In genomic region chr19:31315621-31316011, GRCh38 we compare ENCODE assay signal across 24 cellular contexts. TPM values are rescaled to one million over a fixed set of nuclear protein-coding genes. Genes with fewer than 3 reads are reported as not detected.
DNase-seq lines count a peak whose midpoint lies in the region; ATAC-seq and TF ChIP-seq lines count a peak whose summit lies in the region.
"Had no signal": no experiment of that assay in that cellular context is flagged by ENCODE, and none has a peak within 500 bp of the region (broad histone marks: within the 10 kb centered on the region; RNA-seq: fewer than 3 reads in every experiment).

No MANE protein-coding gene starts in this region.

- intact Hi-C loops in CD14-positive monocyte (cut with micrococcal nuclease): no loop called here

- peak overlapping the region; percentile 74 for H3K4me2 ChIP-seq in neural progenitor cell
- H3K4me2 ChIP-seq: SK-N-SH had no signal

- H3K79me2 ChIP-seq in neural progenitor cell (ENCODE audit: low read depth): no peaks in the 10 kb centered on the region

- H2AFZ ChIP-seq in neural progenitor cell (replicated peaks): no peak overlapping the region

- H3K27me3 ChIP-seq in neural progenitor cell (no peaks in the 10 kb centered on the region), right atrium auricular region (no peaks in the 10 kb centered on the region)
- H3K27me3 ChIP-seq: esophagus squamous epithelium had no signal

- H3K9me3 ChIP-seq in neural progenitor cell (ENCODE audit: low read depth) (no peaks in the 10 kb centered on the region), right atrium auricular region (no peaks in the 10 kb centered on the region)
- H3K9me3 ChIP-seq: esophagus squamous epithelium, SK-N-SH, thoracic aorta had no signal

- TF ChIP-seq CTCF in CD14-positive monocyte (IDR thresholded peaks at IDR 0.05) (no peak), LNCaP clone FGC (IDR thresholded peaks at IDR 0.05; ENCODE audit: control insufficient read depth, extremely low read depth, insufficient read depth) (no peak), endothelial cell (IDR thresholded peaks at IDR 0.05; ENCODE audit: unreplicated experiment) (no peak), neural progenitor cell (IDR thresholded peaks at IDR 0.05) (no peak), right atrium auricular region (IDR thresholded peaks at IDR 0.05) (no peak)

- peaks cover 34% of the 10 kb centered on the region for H3F3A ChIP-seq in neural progenitor cell (ENCODE audit: low read depth)

- POLR2A ChIA-PET in naive thymus-derived CD8-positive, alpha-beta T cell (lab: Charles Lee): no interaction called here

- peak overlapping the region; percentile 96 for H3K27ac ChIP-seq in neural progenitor cell
- H3K27ac ChIP-seq in right atrium auricular region: peak overlapping the region in 1 of 2 donors; percentile 71
- H3K27ac ChIP-seq: thoracic aorta had no signal

- ATAC-seq in HG02840 (IDR thresholded peaks at IDR 0.05; ENCODE audit: low FRiP score, unreplicated experiment): no peak
- no peak for ATAC-seq in GM21526 (IDR thresholded peaks at IDR 0.05; ENCODE audit: low FRiP score, unreplicated experiment)
- ATAC-seq in naive thymus-derived CD8-positive, alpha-beta T cell: no peak
- ATAC-seq: left lobe of liver had no signal

- H4K20me1 ChIP-seq in neural progenitor cell (ENCODE audit: low read depth): no peaks in the 10 kb centered on the region

- no peak for DNase-seq in CD14-positive monocyte (ENCODE audit: low spot score)
- peak; percentile 3 for DNase-seq in LNCaP clone FGC (ENCODE audit: low read depth)
- DNase-seq in endothelial cell (ENCODE audit: low spot score): no peak
- DNase-seq in neural progenitor cell (ENCODE audit: low spot score): no peak
- no peak for DNase-seq in right atrium auricular region (ENCODE audit: low spot score)
- no peak for DNase-seq in naive thymus-derived CD8-positive, alpha-beta T cell
- DNase-seq: activated CD4-positive, alpha-beta memory T cell treated with anti-CD3 and anti-CD28 coated beads, Interleukin-2, amount 10 ng/mL, durations not matched to agents 7 days and 5 days; activated naive CD4-positive, alpha-beta T cell; activated T-cell treated with anti-CD3 and anti-CD28 coated beads, Interleukin-2, amount 50 U/mL, for 24 hours; amniotic stem cell; CD4-positive, alpha-beta T cell; DMS 273 treated with DMSO at 0.1 percent for 48 hours; esophagus squamous epithelium; GDM1; Karpas-422; NCI-H1048; NCI-H446 treated with DMSO at 0.1 percent for 48 hours; NK-92 treated with Interleukin-12 subunit alpha and Interleukin-12 subunit beta, amount 100 ng/mL, for 24 hours; T-helper 9 cell had no signal

- H3K4me1 ChIP-seq in neural progenitor cell (peaks cover 59% of the 10 kb centered on the region), right atrium auricular region (peaks cover 0 to 35% of the 10 kb centered on the region in 2 donors)

- H3K36me3 ChIP-seq in neural progenitor cell (no peaks in the 10 kb centered on the region), right atrium auricular region (no peaks in the 10 kb centered on the region)
- H3K36me3 ChIP-seq: esophagus squamous epithelium, thoracic aorta had no signal

- no peaks in the 10 kb centered on the region for H3K9me3 Mint-ChIP-seq in CD14-positive monocyte
- H3K9me3 Mint-ChIP-seq in endothelial cell (ENCODE audit: unreplicated experiment): no peaks in the 10 kb centered on the region
- no peaks in the 10 kb centered on the region for H3K9me3 Mint-ChIP-seq in neural progenitor cell
- H3K9me3 Mint-ChIP-seq in naive thymus-derived CD8-positive, alpha-beta T cell: no peaks in the 10 kb centered on the region
- H3K9me3 Mint-ChIP-seq: activated CD4-positive, alpha-beta memory T cell treated with anti-CD3 and anti-CD28 coated beads, Interleukin-2, amount 10 ng/mL, durations not matched to agents 7 days and 5 days; activated T-cell treated with anti-CD3 and anti-CD28 coated beads, Interleukin-2, amount 50 U/mL, for 24 hours; CD4-positive, alpha-beta T cell had no signal

- H3K4me3 Mint-ChIP-seq in CD14-positive monocyte (peak overlapping the region in 1 of 2 donors; percentile 81), endothelial cell (ENCODE audit: unreplicated experiment) (no peak overlapping the region), neural progenitor cell (no peak overlapping the region)
- H3K4me3 Mint-ChIP-seq in naive thymus-derived CD8-positive, alpha-beta T cell: no peak overlapping the region
- H3K4me3 Mint-ChIP-seq: activated CD4-positive, alpha-beta memory T cell treated with anti-CD3 and anti-CD28 coated beads, Interleukin-2, amount 10 ng/mL, durations not matched to agents 7 days and 5 days; activated T-cell treated with anti-CD3 and anti-CD28 coated beads, Interleukin-2, amount 50 U/mL, for 24 hours; CD4-positive, alpha-beta T cell had no signal

- H3K36me3 Mint-ChIP-seq in CD14-positive monocyte (peaks cover 12 to 28% of the 10 kb centered on the region in 2 donors), endothelial cell (ENCODE audit: low read depth, unreplicated experiment) (peaks cover 8% of the 10 kb centered on the region), neural progenitor cell (no peaks in the 10 kb centered on the region)
- H3K36me3 Mint-ChIP-seq in naive thymus-derived CD8-positive, alpha-beta T cell: no peaks in the 10 kb centered on the region

- H3K27ac Mint-ChIP-seq in CD14-positive monocyte (peak overlapping the region; percentile 94 to 99 (median 97)), endothelial cell (ENCODE audit: unreplicated experiment) (peak overlapping the region; percentile 70), neural progenitor cell (no peak overlapping the region)
- H3K27ac Mint-ChIP-seq in naive thymus-derived CD8-positive, alpha-beta T cell: no peak overlapping the region
- H3K27ac Mint-ChIP-seq: activated CD4-positive, alpha-beta memory T cell treated with anti-CD3 and anti-CD28 coated beads, Interleukin-2, amount 10 ng/mL, durations not matched to agents 7 days and 5 days; activated T-cell treated with anti-CD3 and anti-CD28 coated beads, Interleukin-2, amount 50 U/mL, for 24 hours; CD4-positive, alpha-beta T cell had no signal

- H3K27me3 Mint-ChIP-seq in CD14-positive monocyte (ENCODE audit: low read depth in 3 of 3) (no peaks in the 10 kb centered on the region), endothelial cell (ENCODE audit: unreplicated experiment) (no peaks in the 10 kb centered on the region), neural progenitor cell (ENCODE audit: insufficient read depth, low read depth) (no peaks in the 10 kb centered on the region)
- H3K27me3 Mint-ChIP-seq in naive thymus-derived CD8-positive, alpha-beta T cell: peaks cover 0 to 26% (median 5%) of the 10 kb centered on the region in 5 donors
- H3K27me3 Mint-ChIP-seq: activated T-cell treated with anti-CD3 and anti-CD28 coated beads, Interleukin-2, amount 50 U/mL, for 24 hours had no signal

- no peak overlapping the region for H3K9ac ChIP-seq in neural progenitor cell
- H3K9ac ChIP-seq: SK-N-SH had no signal

- no peak overlapping the region for H3K4me3 ChIP-seq in LNCaP clone FGC (ENCODE audit: low read depth, low read length)
- H3K4me3 ChIP-seq in neural progenitor cell: peak overlapping the region; percentile 32
- no peak overlapping the region for H3K4me3 ChIP-seq in right atrium auricular region
- H3K4me3 ChIP-seq: thoracic aorta had no signal

- peaks cover 88% of the 10 kb centered on the region for H3K4me1 Mint-ChIP-seq in CD14-positive monocyte
- peaks cover 30% of the 10 kb centered on the region for H3K4me1 Mint-ChIP-seq in endothelial cell (ENCODE audit: unreplicated experiment)
- peaks cover 30% of the 10 kb centered on the region for H3K4me1 Mint-ChIP-seq in neural progenitor cell
- peaks cover 0 to 5% (median 0%) of the 10 kb centered on the region in 4 donors for H3K4me1 Mint-ChIP-seq in naive thymus-derived CD8-positive, alpha-beta T cell
- H3K4me1 Mint-ChIP-seq: activated CD4-positive, alpha-beta memory T cell treated with anti-CD3 and anti-CD28 coated beads, Interleukin-2, amount 10 ng/mL, durations not matched to agents 7 days and 5 days had no signal

RNA-seq across cellular contexts. Expression of gene TSHZ3, which starts 33.6 kb away (rescaled TPM):
- polyA plus RNA-seq in CD14-positive monocyte: 1 to 10 TPM; 2.3 to 3.3 TPM
- total RNA-seq in endothelial cell (ENCODE audit: unreplicated experiment): 12.3 TPM
- 0.60 and 1.2 TPM in 2 replicates for total RNA-seq in neural progenitor cell (ENCODE audit: low replicate concordance)
- total RNA-seq in right atrium auricular region: 1 to 10 TPM; 3.9 to 5.6 TPM
- total RNA-seq in naive thymus-derived CD8-positive, alpha-beta T cell: not detected
- polyA plus RNA-seq in naive thymus-derived CD8-positive, alpha-beta T cell: under 1 TPM in 1 of 3 donors, not detected in 2; 0.09 TPM

Comparison
In these comparisons a context has a peak if more than half of its experiments do, and no peak if none do; other contexts are left out.
1. H3K27ac Mint-ChIP-seq: peak in CD14-positive monocyte (7 of 7) and endothelial cell (single experiment); none in neural progenitor cell (single experiment) and naive thymus-derived CD8-positive, alpha-beta T cell (0 of 10).